ENCODE assay signal across 1 cellular context in genomic region chr2:73210696-73211095, GRCh38.
TF ChIP-seq lines count a peak whose summit lies in the region.

No MANE protein-coding gene starts in this region.

TF ChIP-seq in HepG2, 621 proteins besides CTCF, POLR2A, EP300 and RAD21:
- TF ChIP-seq ZNF230 (CRISPR knock-in tag; IDR thresholded peaks at IDR 0.05), result no peak
- TF ChIP-seq ZKSCAN1 (IDR thresholded peaks at IDR 0.05; ENCODE audit: low read length), result no peak
- no peak for TF ChIP-seq USF2 (IDR thresholded peaks at IDR 0.05; ENCODE audit: low read depth, low read length)
- no peak for TF ChIP-seq USF2 (CRISPR knock-in tag; IDR thresholded peaks at IDR 0.05; ENCODE audit: borderline replicate concordance)
- TF ChIP-seq FOXK2 (IDR thresholded peaks at IDR 0.05), result no peak
- TF ChIP-seq ZNF776 (CRISPR knock-in tag; IDR thresholded peaks at IDR 0.05), result no peak
- no peak for TF ChIP-seq HNRNPLL (IDR thresholded peaks at IDR 0.05; ENCODE audit: low read depth, low read length, poor library complexity, severe bottlenecking)
- no peak for TF ChIP-seq ZSCAN30 (CRISPR knock-in tag; IDR thresholded peaks at IDR 0.05)
- TF ChIP-seq CHD2 (IDR thresholded peaks at IDR 0.05; ENCODE audit: low read depth, low read length), result no peak
- TF ChIP-seq ZNF460 (CRISPR knock-in tag; IDR thresholded peaks at IDR 0.05; ENCODE audit: borderline replicate concordance), result no peak
- no peak for TF ChIP-seq CSRNP2 (CRISPR knock-in tag; conservative IDR thresholded peaks at IDR 0.05; ENCODE audit: low read depth)
- TF ChIP-seq SIX1 (CRISPR knock-in tag; IDR thresholded peaks at IDR 0.05; ENCODE audit: borderline replicate concordance), result no peak
- no peak for TF ChIP-seq TFDP1 (CRISPR knock-in tag; IDR thresholded peaks at IDR 0.05; ENCODE audit: borderline replicate concordance)
TF ChIP-seq in HepG2: peak in this region for 0.
